In genomic region chr16:17395849-17396480, GRCh38 we compare ENCODE assay signal across 15 cellular contexts.
A peak's percentile ranks its signal among the peaks of the same experiment; 100 is the strongest.
DNase-seq lines count a peak whose midpoint lies in the region; ATAC-seq, FAIRE-seq and TF ChIP-seq lines count a peak whose summit lies in the region.
"Had no signal": no experiment of that assay in that cellular context is flagged by ENCODE, and none has a peak within 500 bp of the region (broad histone marks: within the 10 kb centered on the region; RNA-seq: fewer than 3 reads in every experiment).

No MANE protein-coding gene starts in this region.

- H3K4me3 Mint-ChIP-seq in CD4-positive, alpha-beta memory T cell, result peak overlapping the region in 3 of 8 donors; percentile 21 to 89 (median 80)
- H3K4me3 Mint-ChIP-seq in T-helper 17 cell, result peak overlapping the region; percentile 73
- H3K4me3 Mint-ChIP-seq: dendritic cell treated with granulocyte-macrophage colony-stimulating factor and Interleukin-4, amounts not matched to agents 40 ng/mL and 50 ng/mL, for 4 days had no signal

- FAIRE-seq in GM19239 (lab: Jason Lieb, UNC), result no peak

- peak overlapping the region; percentile 97 to 100 (median 99) for H3K27ac Mint-ChIP-seq in CD4-positive, alpha-beta memory T cell
- peak overlapping the region; percentile 97 for H3K27ac Mint-ChIP-seq in T-helper 17 cell
- H3K27ac Mint-ChIP-seq: dendritic cell treated with granulocyte-macrophage colony-stimulating factor and Interleukin-4, amounts not matched to agents 40 ng/mL and 50 ng/mL, for 4 days had no signal

- peaks cover 10% of the 10 kb centered on the region for H3K79me2 ChIP-seq in osteoblast (ENCODE audit: insufficient read depth, low read length)

- CTCF ChIA-PET in CD4-positive, alpha-beta memory T cell (lab: Charles Lee; ENCODE audit: partially characterized antibody), result interaction anchor here (1.1 to 2.2 kb wide), 3 partner anchors 21 to 71 kb away, joined by 3 to 10 read pairs (median 6); no protein-coding TSS in a partner anchor

- intact Hi-C loops in CD4-positive, alpha-beta memory T cell (cut with micrococcal nuclease), result loop anchor here (1.0 to 10.0 kb wide), 2 partner anchors 32 to 51 kb away; no protein-coding TSS in a partner anchor

- peaks cover 28% of the 10 kb centered on the region for H4K20me1 ChIP-seq in osteoblast (ENCODE audit: insufficient read depth, low read length)

- H3K9me3 Mint-ChIP-seq in CD4-positive, alpha-beta memory T cell, result peaks cover 0 to 4% (median 0%) of the 10 kb centered on the region in 8 donors
- H3K9me3 Mint-ChIP-seq: dendritic cell treated with granulocyte-macrophage colony-stimulating factor and Interleukin-4, amounts not matched to agents 40 ng/mL and 50 ng/mL, for 4 days had no signal

- ATAC-seq in T-helper 17 cell, result no peak
- ATAC-seq in GM21529 (IDR thresholded peaks at IDR 0.05; ENCODE audit: unreplicated experiment), result no peak
- no peak for ATAC-seq in HG02759 (IDR thresholded peaks at IDR 0.05; ENCODE audit: unreplicated experiment)

- no peaks in the 10 kb centered on the region for H3K36me3 ChIP-seq in CD4-positive, alpha-beta memory T cell (ENCODE audit: insufficient read depth, low read length)
- H3K36me3 ChIP-seq in osteoblast (ENCODE audit: insufficient read depth, low read length), result no peaks in the 10 kb centered on the region
- H3K36me3 ChIP-seq: BE2C had no signal

- POLR2A ChIA-PET in CD4-positive, alpha-beta memory T cell (lab: Charles Lee; ENCODE audit: partially characterized antibody), result interaction anchor here (0.6 to 9.1 kb wide), 11 partner anchors 10 to 325 kb away, joined by 3 to 201 read pairs (median 4); no protein-coding TSS in a partner anchor

- peak overlapping the region in 1 of 2 donors; percentile 7 for H3K4me3 ChIP-seq in CD4-positive, alpha-beta memory T cell (ENCODE audit: low read length in 2 of 2)
- H3K4me3 ChIP-seq in fibroblast of the aortic adventitia (ENCODE audit: low read depth, low read length), result no peak overlapping the region
- no peak overlapping the region for H3K4me3 ChIP-seq in osteoblast (ENCODE audit: insufficient read depth, low read length)

- H3K4me1 Mint-ChIP-seq in CD4-positive, alpha-beta memory T cell, result peaks cover 52 to 94% (median 73%) of the 10 kb centered on the region in 4 donors
- peaks cover 42% of the 10 kb centered on the region for H3K4me1 Mint-ChIP-seq in T-helper 17 cell

- no peaks in the 10 kb centered on the region for H3K27me3 ChIP-seq in CD4-positive, alpha-beta memory T cell (ENCODE audit: insufficient read depth, low read length)
- H3K27me3 ChIP-seq in osteoblast (ENCODE audit: insufficient read depth, low read length), result no peaks in the 10 kb centered on the region
- H3K27me3 ChIP-seq: BE2C had no signal

- H3K9me3 ChIP-seq in CD4-positive, alpha-beta memory T cell (ENCODE audit: control insufficient read depth in 1 of 2, low read length in 2 of 2), result no peaks in the 10 kb centered on the region
- H3K9me3 ChIP-seq in T-helper 17 cell (ENCODE audit: control insufficient read depth, low read length, poor library complexity, severe bottlenecking) (no peaks in the 10 kb centered on the region), osteoblast (ENCODE audit: low read depth, low read length) (no peaks in the 10 kb centered on the region)
- H3K9me3 ChIP-seq: BE2C had no signal

- peak in 1 of 5 donors; percentile 47 for DNase-seq in CD4-positive, alpha-beta memory T cell
- DNase-seq in T-helper 17 cell (no peak), fibroblast of the aortic adventitia (ENCODE audit: low read depth) (peak; percentile 76), osteoblast (ENCODE audit: insufficient read length, low spot score, missing footprints) (peak; percentile 18), DMS79 treated with DMSO at 0.1 percent for 48 hours (lab: John Stamatoyannopoulos, UW) (no peak), GM19239 (ENCODE audit: insufficient read length, low spot score) (no peak)
- DNase-seq: activated naive CD4-positive, alpha-beta T cell treated with anti-CD3 and anti-CD28 coated beads, Interleukin-2, amount 50 U/mL, for 16 hours; GOT3; hippocampal formation; NCI-H146; NK-92 treated with Interleukin-12 subunit alpha and Interleukin-12 subunit beta, amount 100 ng/mL, for 24 hours had no signal

- no peak overlapping the region for H3K4me2 ChIP-seq in osteoblast (ENCODE audit: insufficient read depth, low read length)

- no peaks in the 10 kb centered on the region for H3K27me3 Mint-ChIP-seq in CD4-positive, alpha-beta memory T cell
- H3K27me3 Mint-ChIP-seq in T-helper 17 cell, result no peaks in the 10 kb centered on the region
- H3K27me3 Mint-ChIP-seq: dendritic cell treated with granulocyte-macrophage colony-stimulating factor and Interleukin-4, amounts not matched to agents 40 ng/mL and 50 ng/mL, for 4 days had no signal

- peaks cover 77% of the 10 kb centered on the region for H3K4me1 ChIP-seq in CD4-positive, alpha-beta memory T cell (ENCODE audit: insufficient read depth, low read length)
- H3K4me1 ChIP-seq in osteoblast (ENCODE audit: insufficient read depth, low read length), result peaks cover 7% of the 10 kb centered on the region

- no peak for TF ChIP-seq CTCF in fibroblast of the aortic adventitia (IDR thresholded peaks at IDR 0.05; ENCODE audit: insufficient read depth, low read length)
- no peak for TF ChIP-seq CTCF in osteoblast (IDR thresholded peaks at IDR 0.05; ENCODE audit: extremely low read depth, low read depth, low read length)

- peak overlapping the region; percentile 77 for H3K27ac ChIP-seq in CD4-positive, alpha-beta memory T cell (ENCODE audit: low read depth, low read length)
- H3K27ac ChIP-seq in osteoblast (ENCODE audit: low read depth, low read length), result no peak overlapping the region

- peaks cover 2 to 21% of the 10 kb centered on the region in 2 donors for H3K36me3 Mint-ChIP-seq in CD4-positive, alpha-beta memory T cell
- H3K36me3 Mint-ChIP-seq in T-helper 17 cell (ENCODE audit: low read depth), result peaks cover 7% of the 10 kb centered on the region

- no peak overlapping the region for H2AFZ ChIP-seq in osteoblast (ENCODE audit: low read length)

Comparison
In these comparisons a context has a peak if more than half of its experiments do, and no peak if none do; other contexts are left out.
1. DNase-seq: peak in fibroblast of the aortic adventitia (single experiment) and osteoblast (single experiment); none in T-helper 17 cell (0 of 3), DMS79 treated with DMSO at 0.1 percent for 48 hours (single experiment) and GM19239 (single experiment).